19 cellular contexts compared by ENCODE assay signal in the genomic region with DNA sequence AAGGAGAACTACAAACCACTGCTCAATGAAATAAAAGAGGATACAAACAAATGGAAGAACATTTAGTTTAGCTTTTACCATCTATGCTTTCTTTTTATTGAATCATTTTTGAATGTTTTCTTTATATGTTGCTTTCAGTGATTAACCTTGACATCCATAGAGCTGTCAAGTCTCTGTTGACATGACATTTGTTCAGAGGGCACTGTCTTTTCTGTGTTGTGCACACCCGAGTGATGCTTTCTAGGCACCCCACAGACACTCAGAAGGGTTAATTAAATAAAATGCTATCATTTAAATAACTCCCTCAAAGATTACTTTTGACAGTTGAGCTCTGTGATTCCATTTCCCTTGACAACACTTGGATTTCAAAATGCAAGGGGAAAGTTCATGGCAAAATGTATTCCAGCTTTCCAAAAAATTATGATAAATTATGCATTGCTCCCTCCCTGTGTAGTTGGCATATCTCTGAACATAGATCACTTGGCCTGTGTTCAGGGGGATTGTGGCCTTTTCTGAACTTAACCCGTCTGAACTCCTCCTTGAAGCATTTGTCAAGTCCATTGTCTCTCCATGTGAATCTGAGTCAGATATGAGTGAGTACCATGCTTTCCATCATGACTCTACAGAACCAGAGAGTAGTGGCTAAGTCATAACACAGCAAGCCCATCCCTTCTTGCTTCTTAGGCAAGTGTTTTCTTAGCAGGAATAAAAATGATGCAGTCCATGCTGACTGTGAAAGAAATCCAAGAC.
DNase-seq lines count a peak whose midpoint lies in the region; ATAC-seq lines count a peak whose summit lies in the region.
"Had no signal": no experiment of that assay in that cellular context is flagged by ENCODE, and none has a peak within 500 bp of the region (broad histone marks: within the 10 kb centered on the region; RNA-seq: fewer than 3 reads in every experiment).

No MANE protein-coding gene starts in this region.

- H3K9me3 ChIP-seq in SJCRH30 (replicated peaks) (no peaks in the 10 kb centered on the region), Karpas-422 (ENCODE audit: low read length) (no peaks in the 10 kb centered on the region)

- no peak overlapping the region for H3K9ac ChIP-seq in Karpas-422 (ENCODE audit: low read length)

- no peaks in the 10 kb centered on the region for H3K36me3 ChIP-seq in SJCRH30
- no peaks in the 10 kb centered on the region for H3K36me3 ChIP-seq in Karpas-422 (ENCODE audit: insufficient read depth, low read length)

- H3K27me3 ChIP-seq in SJCRH30 (no peaks in the 10 kb centered on the region), Karpas-422 (ENCODE audit: low read length) (no peaks in the 10 kb centered on the region)

- H3K4me3 ChIP-seq in SJCRH30 (no peak overlapping the region), Karpas-422 (ENCODE audit: low read length) (no peak overlapping the region)

- no peak overlapping the region for H2AFZ ChIP-seq in Karpas-422 (ENCODE audit: low read length)

- H4K20me1 ChIP-seq in Karpas-422 (ENCODE audit: insufficient read depth, low read depth, low read length) = no peaks in the 10 kb centered on the region

- ATAC-seq in HG02678 (IDR thresholded peaks at IDR 0.05; ENCODE audit: unreplicated experiment) (peak; percentile 10), GM21737 (IDR thresholded peaks at IDR 0.05; ENCODE audit: unreplicated experiment) (no peak)
- ATAC-seq: naive thymus-derived CD8-positive, alpha-beta T cell had no signal

- no peak overlapping the region for H3K4me2 ChIP-seq in Karpas-422 (ENCODE audit: low read depth, low read length, poor library complexity, severe bottlenecking)

- H3K79me2 ChIP-seq in Karpas-422 (ENCODE audit: low read length) = no peaks in the 10 kb centered on the region

- DNase-seq in Caki2 (ENCODE audit: low read depth) = peak; percentile 10
- DNase-seq in SK-N-DZ (ENCODE audit: low spot score) = peak; percentile 86
- peak; percentile 28 for DNase-seq in kidney tubule cell (ENCODE audit: low spot score)
- DNase-seq in SJCRH30 = no peak
- DNase-seq in activated naive CD4-positive, alpha-beta T cell treated with Interleukin-2 at 50 U/mL for 16 hours = no peak
- no peak for DNase-seq in Karpas-422
- DNase-seq: activated CD4-positive, alpha-beta T cell treated with anti-CD3 and anti-CD28 coated beads for 48 hours; activated naive CD8-positive, alpha-beta T cell treated with anti-CD3 and anti-CD28 coated beads, Interleukin-2, amount 10 ng/mL, durations not matched to agents 7 days and 5 days; AML-193; DMS153; effector memory CD4-positive, alpha-beta T cell; naive thymus-derived CD8-positive, alpha-beta T cell; NCI-H1048; NCI-H2107; SHP77; substantia nigra; T1000 had no signal

- no peaks in the 10 kb centered on the region for H3K4me1 ChIP-seq in SJCRH30
- H3K4me1 ChIP-seq in Karpas-422 (ENCODE audit: low read length) = no peaks in the 10 kb centered on the region

- H3K27ac ChIP-seq in SJCRH30 (no peak overlapping the region), Karpas-422 (ENCODE audit: low read length) (no peak overlapping the region)

- H3K9me2 ChIP-seq in Karpas-422 (replicated peaks; ENCODE audit: insufficient read depth, low read length) = no peaks in the 10 kb centered on the region

- in situ Hi-C loops in Caki2 (cut with HindIII; ENCODE audit: low pct_unique_long_range_greater_than_20kb, low sequenced_read_pairs) = no loop called here

Comparison
In these comparisons a context has a peak if more than half of its experiments do, and no peak if none do; other contexts are left out.
1. DNase-seq: peak in Caki2 (single experiment), SK-N-DZ (single experiment) and kidney tubule cell (single experiment); none in SJCRH30 (0 of 2), activated naive CD4-positive, alpha-beta T cell treated with Interleukin-2 at 50 U/mL for 16 hours (single experiment) and Karpas-422 (single experiment).